In genomic region chr5:126435714-126436113, GRCh38 we compare ENCODE assay signal across 28 cellular contexts.
"Had no signal": no experiment of that assay in that cellular context is flagged by ENCODE, and none has a peak within 500 bp of the region (broad histone marks: within the 10 kb centered on the region; RNA-seq: fewer than 3 reads in every experiment).

No MANE protein-coding gene starts in this region.

- H3K4me3 Mint-ChIP-seq: dendritic cell treated with granulocyte-macrophage colony-stimulating factor and Interleukin-4, amounts not matched to agents 40 ng/mL and 50 ng/mL, for 4 days; immature natural killer cell; naive thymus-derived CD8-positive, alpha-beta T cell; stimulated activated memory B cell treated with anti-CD40 and anti-IgM and Interleukin-4, amounts not matched to agents 10 μg/mL and 1 μg/mL and 100 μg/mL, for 72 hours had no signal

- H3K27ac Mint-ChIP-seq: dendritic cell treated with granulocyte-macrophage colony-stimulating factor and Interleukin-4, amounts not matched to agents 40 ng/mL and 50 ng/mL, for 4 days; stimulated activated memory B cell treated with anti-CD40 and anti-IgM and Interleukin-4, amounts not matched to agents 10 μg/mL and 1 μg/mL and 100 μg/mL, for 72 hours had no signal

- H3K4me1 Mint-ChIP-seq: stimulated activated memory B cell treated with anti-CD40 and anti-IgM and Interleukin-4, amounts not matched to agents 10 μg/mL and 1 μg/mL and 100 μg/mL, for 72 hours had no signal

- H3K36me3 ChIP-seq: colonic mucosa, ovary, transverse colon, uterus had no signal

- H3K9me3 Mint-ChIP-seq: dendritic cell treated with granulocyte-macrophage colony-stimulating factor and Interleukin-4, amounts not matched to agents 40 ng/mL and 50 ng/mL, for 4 days; immature natural killer cell; stimulated activated memory B cell treated with anti-CD40 and anti-IgM and Interleukin-4, amounts not matched to agents 10 μg/mL and 1 μg/mL and 100 μg/mL, for 72 hours had no signal

- ATAC-seq: left lobe of liver; naive thymus-derived CD8-positive, alpha-beta T cell; psoas muscle; right cardiac atrium; stimulated activated memory B cell treated with anti-CD40 and anti-IgM and Interleukin-4, amounts not matched to agents 10 μg/mL and 1 μg/mL and 100 μg/mL, for 72 hours; stimulated activated naive CD8-positive, alpha-beta T cell treated with anti-CD3 and anti-CD28 coated beads, Interleukin-15, Interleukin-2, amounts not matched to agents 100 U/mL and 50 U/mL, for 24 hours; upper lobe of right lung had no signal

- H3K27ac ChIP-seq: colonic mucosa, ovary, psoas muscle, thoracic aorta, upper lobe of right lung had no signal

- H3K9me3 ChIP-seq: colonic mucosa, esophagus squamous epithelium, ovary, sigmoid colon, thoracic aorta, transverse colon, upper lobe of right lung, uterus had no signal

- H3K4me3 ChIP-seq: colonic mucosa, esophagus squamous epithelium, ovary, psoas muscle, sigmoid colon, thoracic aorta, transverse colon, upper lobe of right lung, uterus had no signal

- H3K27me3 ChIP-seq: colonic mucosa, esophagus squamous epithelium, ovary, sigmoid colon, transverse colon, upper lobe of right lung, uterus had no signal

- H3K27me3 Mint-ChIP-seq: dendritic cell treated with granulocyte-macrophage colony-stimulating factor and Interleukin-4, amounts not matched to agents 40 ng/mL and 50 ng/mL, for 4 days; naive thymus-derived CD8-positive, alpha-beta T cell; stimulated activated memory B cell treated with anti-CD40 and anti-IgM and Interleukin-4, amounts not matched to agents 10 μg/mL and 1 μg/mL and 100 μg/mL, for 72 hours had no signal

- DNase-seq: cerebellar nuclear complex; colonic mucosa; effector memory CD4-positive, alpha-beta T cell; erythroblast; esophagus squamous epithelium; hypothalamus; immature natural killer cell; islet precursor cell; kidney glomerular epithelial cell; mesendoderm; midbrain; naive thymus-derived CD8-positive, alpha-beta T cell; occipital lobe; ovary; posterior cingulate gyrus; psoas muscle; right cardiac atrium; sigmoid colon; stimulated activated CD4-positive, alpha-beta T cell treated with anti-CD3 and anti-CD28 coated beads, Interleukin-4, amount 100 ng/mL, for 4 hours; stimulated activated naive CD8-positive, alpha-beta T cell treated with anti-CD3 and anti-CD28 coated beads, Interleukin-15, Interleukin-2, amounts not matched to agents 100 U/mL and 50 U/mL, for 24 hours; substantia nigra; transverse colon; upper lobe of right lung; uterus had no signal

- H3K4me1 ChIP-seq: colonic mucosa, psoas muscle, upper lobe of right lung had no signal
